ENCODE assay signal across 1 cellular context in the genomic region with DNA sequence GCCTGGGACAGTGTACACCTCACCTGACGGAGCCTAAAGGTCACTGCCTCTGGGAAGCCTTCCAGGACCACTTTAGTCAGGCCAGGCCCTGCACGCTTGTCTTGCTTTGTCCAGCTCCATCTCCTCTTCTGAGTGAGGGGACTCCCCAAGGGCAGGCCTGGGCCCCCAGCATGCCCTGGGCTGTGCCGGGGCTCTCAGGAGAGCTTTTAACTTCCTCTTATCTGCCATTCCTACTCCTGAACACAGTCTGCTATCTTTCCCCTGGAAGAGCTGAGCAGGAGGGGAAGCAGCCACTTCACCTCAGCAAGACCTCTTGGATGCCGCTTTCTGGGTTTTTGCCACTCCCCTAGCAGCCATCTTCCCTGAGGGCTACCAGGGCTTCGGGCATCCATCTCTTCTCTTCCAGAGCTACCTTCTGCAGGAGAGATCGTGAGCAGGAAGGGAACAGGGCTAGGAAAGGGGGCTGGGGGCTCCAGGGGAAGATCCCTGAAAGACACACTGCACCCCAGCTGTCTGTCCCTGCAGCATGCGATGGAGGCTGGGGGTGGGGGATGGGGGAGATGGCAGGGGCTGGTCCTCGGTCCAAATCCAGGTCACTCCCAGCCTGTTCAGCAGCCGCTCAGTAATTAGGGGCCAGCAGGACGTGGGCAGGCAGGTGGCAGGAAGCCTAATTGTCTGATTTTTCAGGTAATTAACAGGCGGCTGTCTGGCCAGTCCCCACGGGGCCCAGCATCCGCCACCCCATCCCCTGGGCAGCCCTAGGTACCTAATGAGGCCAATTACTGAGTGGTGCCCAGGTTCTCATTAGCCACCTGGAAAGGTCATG.
TF ChIP-seq lines count a peak whose summit lies in the region.

No MANE protein-coding gene starts in this region.

TF ChIP-seq in K562, 482 proteins besides CTCF, POLR2A, EP300 and RAD21:
- TF ChIP-seq ZNF124 (CRISPR knock-in tag; IDR thresholded peaks at IDR 0.05): no peak
- TF ChIP-seq MEF2A (IDR thresholded peaks at IDR 0.05; ENCODE audit: control insufficient read depth, low read depth, low read length): no peak
- peak; percentile 43 for TF ChIP-seq ZFP36 (IDR thresholded peaks at IDR 0.05; ENCODE audit: low read depth, low read length, partially characterized antibody)
